18 cellular contexts compared by ENCODE assay signal in the genomic region with DNA sequence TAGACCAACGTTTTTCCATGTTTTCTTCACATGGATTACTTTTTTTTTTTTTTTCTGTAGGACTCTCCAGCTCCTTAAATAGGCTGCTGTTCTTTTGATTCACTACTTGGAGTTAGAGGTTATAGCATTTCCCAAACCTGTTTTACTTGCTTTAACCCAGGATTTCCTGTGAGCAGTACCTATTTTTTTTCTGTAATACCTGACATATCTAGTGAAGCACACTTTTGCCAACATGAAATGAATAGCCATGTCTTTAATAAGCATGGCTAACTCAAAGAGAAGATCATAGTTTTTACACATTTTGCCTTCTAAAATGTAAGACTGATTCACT.
"Had no signal": no experiment of that assay in that cellular context is flagged by ENCODE, and none has a peak within 500 bp of the region (broad histone marks: within the 10 kb centered on the region; RNA-seq: fewer than 3 reads in every experiment).

No MANE protein-coding gene starts in this region.

- H3K4me3 ChIP-seq: ascending aorta, esophagus muscularis mucosa, right atrium auricular region, stomach, thyroid gland had no signal

- H3K4me1 ChIP-seq: ascending aorta, right atrium auricular region had no signal

- H3K27me3 ChIP-seq: ascending aorta, esophagus muscularis mucosa, right atrium auricular region, stomach, thyroid gland had no signal

- H3K27ac ChIP-seq: ascending aorta, esophagus muscularis mucosa, right atrium auricular region, stomach, WERI-Rb-1 had no signal

- ATAC-seq: activated CD4-positive, CD25-positive, alpha-beta regulatory T cell treated with anti-CD3 and anti-CD28 coated beads, Interleukin-2, amount 50 U/mL, for 24 hours; left ventricle myocardium superior; natural killer cell; stimulated activated naive B cell treated with anti-CD40 and anti-IgM and Interleukin-4, amounts not matched to agents 10 μg/mL and 1 μg/mL and 100 μg/mL, for 72 hours had no signal

- H3K9me3 ChIP-seq: ascending aorta, esophagus muscularis mucosa, right atrium auricular region, stomach, thyroid gland had no signal

- H3K36me3 ChIP-seq: ascending aorta, esophagus muscularis mucosa, right atrium auricular region, stomach, thyroid gland, WERI-Rb-1 had no signal

- DNase-seq: activated CD4-positive, alpha-beta T cell treated with anti-CD3 and anti-CD28 coated beads for 48 hours; activated CD4-positive, alpha-beta T cell treated with anti-CD3 and anti-CD28 coated beads, Interleukin-2, amount 50 U/mL, for 48 hours; activated CD8-positive, alpha-beta memory T cell treated with anti-CD3 and anti-CD28 coated beads for 24 hours; activated effector memory CD4-positive, alpha-beta T cell treated with Interleukin-2 at 50 U/mL for 16 hours; activated naive CD4-positive, alpha-beta T cell treated with Interleukin-2 at 50 U/mL for 16 hours; central memory CD4-positive, alpha-beta T cell; left ventricle myocardium superior; natural killer cell; stimulated activated CD4-positive, alpha-beta T cell treated with anti-CD3 and anti-CD28 coated beads, Interleukin-15, amount 100 ng/mL, for 24 hours; stimulated activated CD4-positive, alpha-beta T cell treated with anti-CD3 and anti-CD28 coated beads, Interleukin-2, amount 100 ng/mL, for 24 hours; stimulated activated naive B cell treated with anti-CD40 and anti-IgM and Interleukin-4, amounts not matched to agents 10 μg/mL and 1 μg/mL and 100 μg/mL, for 72 hours; stomach; WERI-Rb-1 had no signal
